In the genomic region with DNA sequence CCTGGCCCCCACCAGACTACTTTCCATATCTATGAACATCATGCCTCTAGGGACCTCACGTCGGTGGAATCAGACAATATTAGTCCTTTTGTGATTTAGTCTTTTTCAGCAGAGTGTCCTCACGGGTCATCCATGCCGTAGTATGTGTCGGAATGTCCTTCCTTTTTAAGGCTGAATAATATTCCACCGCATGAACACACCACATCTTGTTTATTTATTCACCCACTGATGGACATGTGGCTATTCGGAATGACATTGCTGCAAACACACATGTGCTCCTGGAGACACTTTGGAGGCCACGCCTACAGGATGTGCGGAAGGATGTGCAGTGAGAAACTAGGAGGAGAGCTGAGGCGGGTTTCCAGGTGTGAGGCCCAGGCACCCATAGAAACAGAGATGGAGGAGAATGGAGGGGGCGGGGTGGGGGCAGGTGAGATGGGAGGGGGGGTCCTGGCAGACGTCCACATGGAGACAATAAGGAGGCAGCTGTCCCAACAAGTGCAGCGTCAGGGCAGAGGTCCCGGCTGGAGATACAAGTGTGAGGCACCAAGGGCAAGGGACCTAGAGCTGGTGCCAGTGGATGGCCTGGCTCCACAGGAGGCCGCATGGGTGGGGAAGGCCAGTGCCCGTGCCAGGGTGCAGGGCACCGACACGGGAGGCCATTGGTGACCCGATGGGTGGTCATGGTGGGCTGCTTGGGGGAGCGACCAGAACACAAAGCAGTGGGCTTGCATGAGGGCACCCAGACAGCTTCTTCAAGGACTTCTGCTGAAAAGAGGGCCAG, we compare ENCODE assay signal across 1 cellular context.
TF ChIP-seq lines count a peak whose summit lies in the region.

No MANE protein-coding gene starts in this region.

TF ChIP-seq in HEK293, 187 proteins besides CTCF, POLR2A, EP300 and RAD21 (continued from another document):
- TF ChIP-seq, protein P1, sequence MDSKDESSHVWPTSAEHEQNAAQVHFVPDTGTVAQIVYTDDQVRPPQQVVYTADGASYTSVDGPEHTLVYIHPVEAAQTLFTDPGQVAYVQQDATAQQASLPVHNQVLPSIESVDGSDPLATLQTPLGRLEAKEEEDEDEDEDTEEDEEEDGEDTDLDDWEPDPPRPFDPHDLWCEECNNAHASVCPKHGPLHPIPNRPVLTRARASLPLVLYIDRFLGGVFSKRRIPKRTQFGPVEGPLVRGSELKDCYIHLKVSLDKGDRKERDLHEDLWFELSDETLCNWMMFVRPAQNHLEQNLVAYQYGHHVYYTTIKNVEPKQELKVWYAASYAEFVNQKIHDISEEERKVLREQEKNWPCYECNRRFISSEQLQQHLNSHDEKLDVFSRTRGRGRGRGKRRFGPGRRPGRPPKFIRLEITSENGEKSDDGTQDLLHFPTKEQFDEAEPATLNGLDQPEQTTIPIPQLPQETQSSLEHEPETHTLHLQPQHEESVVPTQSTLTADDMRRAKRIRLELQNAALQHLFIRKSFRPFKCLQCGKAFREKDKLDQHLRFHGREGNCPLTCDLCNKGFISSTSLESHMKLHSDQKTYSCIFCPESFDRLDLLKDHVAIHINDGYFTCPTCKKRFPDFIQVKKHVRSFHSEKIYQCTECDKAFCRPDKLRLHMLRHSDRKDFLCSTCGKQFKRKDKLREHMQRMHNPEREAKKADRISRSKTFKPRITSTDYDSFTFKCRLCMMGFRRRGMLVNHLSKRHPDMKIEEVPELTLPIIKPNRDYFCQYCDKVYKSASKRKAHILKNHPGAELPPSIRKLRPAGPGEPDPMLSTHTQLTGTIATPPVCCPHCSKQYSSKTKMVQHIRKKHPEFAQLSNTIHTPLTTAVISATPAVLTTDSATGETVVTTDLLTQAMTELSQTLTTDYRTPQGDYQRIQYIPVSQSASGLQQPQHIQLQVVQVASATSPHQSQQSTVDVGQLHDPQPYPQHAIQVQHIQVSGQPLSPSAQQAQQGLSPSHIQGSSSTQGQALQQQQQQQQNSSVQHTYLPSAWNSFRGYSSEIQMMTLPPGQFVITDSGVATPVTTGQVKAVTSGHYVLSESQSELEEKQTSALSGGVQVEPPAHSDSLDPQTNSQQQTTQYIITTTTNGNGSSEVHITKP (tag by site-specific recombination; IDR thresholded peaks at IDR 0.05), result no peak
- TF ChIP-seq, protein P2, sequence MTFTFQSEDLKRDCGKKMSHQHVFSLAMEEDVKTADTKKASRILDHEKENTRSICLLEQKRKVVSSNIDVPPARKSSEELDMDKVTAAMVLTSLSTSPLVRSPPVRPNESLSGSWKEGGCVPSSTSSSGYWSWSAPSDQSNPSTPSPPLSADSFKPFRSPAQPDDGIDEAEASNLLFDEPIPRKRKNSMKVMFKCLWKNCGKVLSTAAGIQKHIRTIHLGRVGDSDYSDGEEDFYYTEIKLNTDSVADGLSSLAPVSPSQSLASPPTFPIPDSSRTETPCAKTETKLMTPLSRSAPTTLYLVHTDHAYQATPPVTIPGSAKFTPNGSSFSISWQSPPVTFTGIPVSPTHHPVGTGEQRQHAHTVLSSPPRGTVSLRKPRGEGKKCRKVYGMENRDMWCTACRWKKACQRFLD (tag by site-specific recombination; IDR thresholded peaks at IDR 0.05), result no peak
- TF ChIP-seq ZNF221 (tag by site-specific recombination; IDR thresholded peaks at IDR 0.05; ENCODE audit: borderline replicate concordance) (no peak), ZNF670 (tag by site-specific recombination; IDR thresholded peaks at IDR 0.05; ENCODE audit: low read depth) (no peak), ZNF529 (tag by site-specific recombination; IDR thresholded peaks at IDR 0.05; ENCODE audit: insufficient replicate concordance) (no peak), ZNF600 (tag by site-specific recombination; IDR thresholded peaks at IDR 0.05) (0 out of 2 replicates have a peak, but pooled peaks have one; percentile 14)
- TF ChIP-seq, protein P3, sequence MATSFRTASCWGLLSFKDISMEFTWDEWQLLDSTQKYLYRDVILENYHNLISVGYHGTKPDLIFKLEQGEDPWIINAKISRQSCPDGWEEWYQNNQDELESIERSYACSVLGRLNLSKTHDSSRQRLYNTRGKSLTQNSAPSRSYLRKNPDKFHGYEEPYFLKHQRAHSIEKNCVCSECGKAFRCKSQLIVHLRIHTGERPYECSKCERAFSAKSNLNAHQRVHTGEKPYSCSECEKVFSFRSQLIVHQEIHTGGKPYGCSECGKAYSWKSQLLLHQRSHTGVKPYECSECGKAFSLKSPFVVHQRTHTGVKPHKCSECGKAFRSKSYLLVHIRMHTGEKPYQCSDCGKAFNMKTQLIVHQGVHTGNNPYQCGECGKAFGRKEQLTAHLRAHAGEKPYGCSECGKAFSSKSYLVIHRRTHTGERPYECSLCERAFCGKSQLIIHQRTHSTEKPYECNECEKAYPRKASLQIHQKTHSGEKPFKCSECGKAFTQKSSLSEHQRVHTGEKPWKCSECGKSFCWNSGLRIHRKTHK (tag by site-specific recombination; IDR thresholded peaks at IDR 0.05), result no peak
